ENCODE assay signal across 1 cellular context in genomic region chr2:177265834-177266817, GRCh38.
A peak's percentile ranks its signal among the peaks of the same experiment; 100 is the strongest.
TF ChIP-seq lines count a peak whose summit lies in the region.

No MANE protein-coding gene starts in this region.

TF ChIP-seq in K562, 482 proteins besides CTCF, POLR2A, EP300 and RAD21 (continued from another document and continues in another):
- peak; percentile 83 for TF ChIP-seq ATF3 (IDR thresholded peaks at IDR 0.05)
- no peak for TF ChIP-seq ATF3 (CRISPR knock-in tag; conservative IDR thresholded peaks at IDR 0.05)
- no peak for TF ChIP-seq ZFPM2 (CRISPR knock-in tag; IDR thresholded peaks at IDR 0.05)
- no peak for TF ChIP-seq ESRRB (CRISPR knock-in tag; IDR thresholded peaks at IDR 0.05; ENCODE audit: borderline replicate concordance)
- peak in 1 of 2 experiments; percentile 90; a peak in 2 of 4 replicates for TF ChIP-seq MLLT1 (IDR thresholded peaks at IDR 0.05)
- TF ChIP-seq HCFC1 (IDR thresholded peaks at IDR 0.05; ENCODE audit: low read depth, low read length) = no peak
- no peak for TF ChIP-seq ZNF140 (CRISPR knock-in tag; IDR thresholded peaks at IDR 0.05)
- no peak for TF ChIP-seq GMEB1 (CRISPR knock-in tag; IDR thresholded peaks at IDR 0.05)
- peak in 1 of 2 experiments; percentile 25; a peak in 1 of 4 replicates for TF ChIP-seq MAZ (CRISPR knock-in tag; conservative IDR thresholded peaks at IDR 0.05 in 1 of 2, IDR thresholded peaks at IDR 0.05 in 1 of 2)
- TF ChIP-seq SFPQ (IDR thresholded peaks at IDR 0.05; ENCODE audit: low read depth, low read length) = no peak
- TF ChIP-seq CREB1 (IDR thresholded peaks at IDR 0.05) = peak; percentile 36; the same call in 1 of the 2 replicates
- TF ChIP-seq CREB1 (CRISPR knock-in tag; IDR thresholded peaks at IDR 0.05) = no peak
- TF ChIP-seq ZNF780A (CRISPR knock-in tag; IDR thresholded peaks at IDR 0.05) = no peak
- TF ChIP-seq THRA (IDR thresholded peaks at IDR 0.05) = no peak
- TF ChIP-seq HMG20B (CRISPR knock-in tag; IDR thresholded peaks at IDR 0.05) = 0 out of 2 replicates have a peak, but pooled peaks have one; percentile 22
- TF ChIP-seq MAFK (IDR thresholded peaks at IDR 0.05; ENCODE audit: low read length) = peak; percentile 72
- no peak for TF ChIP-seq PREB (CRISPR knock-in tag; IDR thresholded peaks at IDR 0.05)
- no peak for TF ChIP-seq SLC30A9 (CRISPR knock-in tag; IDR thresholded peaks at IDR 0.05)
- no peak for TF ChIP-seq IFI16 (CRISPR knock-in tag; IDR thresholded peaks at IDR 0.05)
- peak; percentile 65 for TF ChIP-seq JUND (IDR thresholded peaks at IDR 0.05; ENCODE audit: borderline replicate concordance, low read depth, low read length)
- TF ChIP-seq JUND (tag; IDR thresholded peaks at IDR 0.05; ENCODE audit: borderline replicate concordance, low read depth, low read length) = no peak; the same call in 2 of the 3 replicates
- no peak for TF ChIP-seq KLF1 (tag; IDR thresholded peaks at IDR 0.05)
- peak; percentile 95 for TF ChIP-seq NFE2 (IDR thresholded peaks at IDR 0.05; ENCODE audit: low read depth)
- peak; percentile 69; the same call in 1 of the 2 replicates for TF ChIP-seq HMBOX1 (IDR thresholded peaks at IDR 0.05)
- no peak for TF ChIP-seq ZBTB49 (CRISPR knock-in tag; IDR thresholded peaks at IDR 0.05; ENCODE audit: borderline replicate concordance)
- TF ChIP-seq SP2 (IDR thresholded peaks at IDR 0.05; ENCODE audit: extremely low read depth, low read depth, low read length, poor library complexity, severe bottlenecking) = no peak
- no peak for TF ChIP-seq ZFP1 (CRISPR knock-in tag; IDR thresholded peaks at IDR 0.05)
- peak; percentile 44; the same call in 1 of the 2 replicates for TF ChIP-seq KHSRP (IDR thresholded peaks at IDR 0.05)
- TF ChIP-seq NKRF (IDR thresholded peaks at IDR 0.05; ENCODE audit: borderline replicate concordance) = no peak
- TF ChIP-seq USF2 (CRISPR knock-in tag; IDR thresholded peaks at IDR 0.05) = no peak
- TF ChIP-seq NELFE (IDR thresholded peaks at IDR 0.05; ENCODE audit: insufficient read depth, insufficient read length) = no peak
- TF ChIP-seq ZNF699 (CRISPR knock-in tag; IDR thresholded peaks at IDR 0.05; ENCODE audit: insufficient replicate concordance) = no peak
- no peak for TF ChIP-seq FOS (IDR thresholded peaks at IDR 0.05; ENCODE audit: extremely low read depth, insufficient read length)
- TF ChIP-seq PKNOX1 (IDR thresholded peaks at IDR 0.05) = peak; percentile 94
- no peak for TF ChIP-seq PRPF4 (IDR thresholded peaks at IDR 0.05; ENCODE audit: insufficient read depth, low read depth, low read length, poor library complexity, severe bottlenecking)
- no peak for TF ChIP-seq CBX3 (IDR thresholded peaks at IDR 0.05; ENCODE audit: borderline replicate concordance in 1 of 2, low read length in 2 of 2)
- TF ChIP-seq CEBPB (tag; IDR thresholded peaks at IDR 0.05) = peak; percentile 93
- peak; percentile 13; the same call in 1 of the 2 replicates for TF ChIP-seq TOE1 (IDR thresholded peaks at IDR 0.05; ENCODE audit: borderline replicate concordance)
- TF ChIP-seq TOE1 (CRISPR knock-in tag; IDR thresholded peaks at IDR 0.05; ENCODE audit: borderline replicate concordance, low read depth) = 0 out of 2 replicates have a peak, but pooled peaks have one; percentile 20
- no peak for TF ChIP-seq ZNF282 (CRISPR knock-in tag; IDR thresholded peaks at IDR 0.05)
- peak; percentile 68 for TF ChIP-seq NCOR1 (IDR thresholded peaks at IDR 0.05)
- peak; percentile 90 for TF ChIP-seq ATF4 (CRISPR knock-in tag; IDR thresholded peaks at IDR 0.05)
- TF ChIP-seq ARID3A (IDR thresholded peaks at IDR 0.05; ENCODE audit: borderline replicate concordance, low read depth, low read length) = peak; percentile 63; the same call in 1 of the 2 replicates
